In genomic region chr20:59668926-59669325, GRCh38 we compare ENCODE assay signal across 32 cellular contexts.
"Had no signal": no experiment of that assay in that cellular context is flagged by ENCODE, and none has a peak within 500 bp of the region (broad histone marks: within the 10 kb centered on the region; RNA-seq: fewer than 3 reads in every experiment).

No MANE protein-coding gene starts in this region.

- H3K4me3 ChIP-seq: body of pancreas, breast epithelium, K562, Peyer's patch had no signal

- H3K27ac ChIP-seq: body of pancreas, breast epithelium, Peyer's patch, VCaP had no signal

- DNase-seq: activated B cell treated with CpG ODN at 0.5 μM for 24 hours; activated CD4-positive, alpha-beta T cell treated with anti-CD3 and anti-CD28 coated beads, Interleukin-2, amount 10 ng/mL, durations not matched to agents 24 days and 14 days; activated CD4-positive, alpha-beta T cell treated with anti-CD3 and anti-CD28 coated beads, Interleukin-2, amount 50 U/mL, for 4 hours; activated CD8-positive, alpha-beta T cell treated with anti-CD3 and anti-CD28 coated beads, Interleukin-2, amount 10 ng/mL, durations not matched to agents 7 days and 5 days; activated gamma-delta T cell; activated naive CD4-positive, alpha-beta T cell treated with Interleukin-2 at 50 U/mL for 16 hours; activated naive CD8-positive, alpha-beta T cell treated with anti-CD3 and anti-CD28 coated beads, Interleukin-2, amount 10 ng/mL, durations not matched to agents 7 days and 5 days; activated T-cell treated with anti-CD3 and anti-CD28 coated beads, Interleukin-2, amount 50 U/mL, for 24 hours; body of pancreas; NCI-H1092 treated with DMSO at 0.1 percent for 48 hours; NCI-H1417; NCI-H146; NCI-H187; NCI-H2029 treated with DMSO at 0.1 percent for 48 hours; NCI-H2107; NCI-H2171; NCI-H510A; NCI-H526; NCI-H748 treated with DMSO at 0.1 percent for 48 hours; NK-92 treated with Interleukin-12 subunit alpha and Interleukin-12 subunit beta, amount 100 ng/mL, for 24 hours; PC-3; Peyer's patch; RPMI8226; SIG-M5; T-cell; T-helper 2 cell; T-helper 9 cell had no signal

- H3K4me1 ChIP-seq: body of pancreas, breast epithelium, Peyer's patch had no signal

- H3K9me3 ChIP-seq: body of pancreas, breast epithelium, Peyer's patch had no signal

- ATAC-seq: activated CD8-positive, alpha-beta T cell treated with anti-CD3 and anti-CD28 coated beads, Interleukin-2, amount 10 ng/mL, durations not matched to agents 7 days and 5 days; body of pancreas; K562; PC-3; Right ventricle myocardium inferior; SK-N-SH treated with all-trans-retinoic acid at 6 μM for 48 hours; T-cell had no signal

- H3K36me3 ChIP-seq: breast epithelium, Peyer's patch had no signal

- H3K27me3 ChIP-seq: body of pancreas, Peyer's patch had no signal
